8 cellular contexts compared by ENCODE assay signal in genomic region chr6:3959385-3959784, GRCh38.
"Had no signal": no experiment of that assay in that cellular context is flagged by ENCODE, and none has a peak within 500 bp of the region (broad histone marks: within the 10 kb centered on the region; RNA-seq: fewer than 3 reads in every experiment).

No MANE protein-coding gene starts in this region.

- FAIRE-seq: G401.6, GM12878, GM12891, GM12892, GM18507, GM19239 had no signal

- ATAC-seq: GM12878 had no signal

- H3K4me3 ChIP-seq: GM12878 had no signal

- DNase-seq: GDM1, GF-D8 had no signal
